Comparison of ENCODE assay signal across 9 cellular contexts in genomic region chr12:51392556-51393237, GRCh38. TPM values are rescaled to one million over a fixed set of nuclear protein-coding genes. Genes with fewer than 3 reads are reported as not detected.
DNase-seq lines count a peak whose midpoint lies in the region; ATAC-seq and TF ChIP-seq lines count a peak whose summit lies in the region.
"Had no signal": no experiment of that assay in that cellular context is flagged by ENCODE, and none has a peak within 500 bp of the region (broad histone marks: within the 10 kb centered on the region; RNA-seq: fewer than 3 reads in every experiment).

No MANE protein-coding gene starts in this region.

- DNase-seq in EH (ENCODE audit: low read depth), result peak; percentile 88
- DNase-seq in T-cell, result peak in 9 of 34 experiments; percentile 12 to 43 (median 31)
- peak; percentile 20 to 27 for DNase-seq in erythroblast (lab: John Stamatoyannopoulos, UW)
- DNase-seq in retina, result peak; percentile 52
- DNase-seq in COR-L47 (lab: John Stamatoyannopoulos, UW), result no peak
- no peak for DNase-seq in superior temporal gyrus (ENCODE audit: extremely low spot score)
- DNase-seq in cerebellum (ENCODE audit: low spot score), result no peak

- POLR2A ChIA-PET in T-cell (lab: Charles Lee), result interaction anchor here in 1 of 2 donors (0.7 kb wide), 1 partner anchor 74 kb away, joined by 6 read pairs; no protein-coding TSS in a partner anchor

- peaks cover 73 to 80% (median 76%) of the 10 kb centered on the region in 3 donors for H3K4me1 Mint-ChIP-seq in T-cell

- H3K27me3 Mint-ChIP-seq in T-cell, result no peaks in the 10 kb centered on the region

- H3K4me3 Mint-ChIP-seq in T-cell, result peak overlapping the region; percentile 75 to 94 (median 87)

- ATAC-seq in GM21526 (IDR thresholded peaks at IDR 0.05; ENCODE audit: low FRiP score, unreplicated experiment) (peak; percentile 34), T-cell (replicated peaks in 1 of 4) (peak in 1 of 4 experiments; percentile 38)

- H3K36me3 Mint-ChIP-seq in T-cell, result no peaks in the 10 kb centered on the region

- no peaks in the 10 kb centered on the region for H3K9me3 Mint-ChIP-seq in T-cell

- no peak for TF ChIP-seq POLR2A in erythroblast (IDR thresholded peaks at IDR 0.05; ENCODE audit: low read length)

- CTCF ChIA-PET in T-cell (lab: Charles Lee), result no interaction called here

- H3K27ac Mint-ChIP-seq in T-cell, result peak overlapping the region; percentile 89 to 96

RNA-seq across cellular contexts. Expression of gene GALNT6, which starts 1.5 kb away (rescaled TPM):
- total RNA-seq in T-cell (10 to 100 TPM in 2 of 5 donors, 1 to 10 TPM in 3; 5.3 to 19.6 (median 7.9) TPM), cerebellum (1.5 TPM)

RNA-seq across cellular contexts. Expression of gene SLC4A8, which starts 31.9 kb away (rescaled TPM):
- 1 to 10 TPM in 3 of 5 donors, under 1 TPM in 2; 0.82 to 3.3 (median 1.1) TPM for total RNA-seq in T-cell
- total RNA-seq in cerebellum, result 67.1 TPM

RNA-seq across cellular contexts. Expression of gene CELA1, which starts 46.2 kb away (rescaled TPM):
- 1 to 10 TPM in 2 of 5 donors, under 1 TPM in 3; 0.47 to 3.5 (median 0.88) TPM for total RNA-seq in T-cell
- total RNA-seq in cerebellum, result not detected
- total RNA-seq: M059J had no signal

Comparison
In these comparisons a context has a peak if more than half of its experiments do, and no peak if none do; other contexts are left out.
1. DNase-seq: peak in EH (single experiment), erythroblast (2 of 2) and retina (single experiment); none in COR-L47 (single experiment), superior temporal gyrus (single experiment) and cerebellum (single experiment).
2. RNA of gene SLC4A8, which starts 31.9 kb away (total RNA-seq): 67.1 TPM in cerebellum (single experiment); 0.82 to 3.3 TPM in T-cell; every median in the first group is over 10 times any median in the second.